ENCODE assay signal across 21 cellular contexts in genomic region chr14:92607251-92607650, GRCh38.
DNase-seq lines count a peak whose midpoint lies in the region; TF ChIP-seq lines count a peak whose summit lies in the region.
"Had no signal": no experiment of that assay in that cellular context is flagged by ENCODE, and none has a peak within 500 bp of the region (broad histone marks: within the 10 kb centered on the region; RNA-seq: fewer than 3 reads in every experiment).

No MANE protein-coding gene starts in this region.

- H3K9ac ChIP-seq in muscle layer of colon (ENCODE audit: low read length), result no peak overlapping the region
- H3K9ac ChIP-seq: BLaER1 had no signal

- DNase-seq in HFFc6 (no peak), epithelial cell of prostate (ENCODE audit: low read depth, low spot score) (no peak), transverse colon (no peak), SIG-M5 treated with dmso at 0.1 percent for 504 hours (lab: John Stamatoyannopoulos, UW; ENCODE audit: unreplicated experiment) (no peak), H4 (ENCODE audit: low spot score) (no peak)
- no peak for DNase-seq in activated naive CD4-positive, alpha-beta T cell treated with anti-CD3 and anti-CD28 coated beads for 36 hours
- DNase-seq: ACHN; Calu3; CD8-positive, alpha-beta T cell; GDM1; MV-4-11; NCI-H1105 treated with DMSO at 0.1 percent for 48 hours; NCI-H1694; NCI-H2081; NCI-H2171; NCI-H345; NCI-H524; NCI-H82 had no signal

- peaks cover 20% of the 10 kb centered on the region for H3K36me3 Mint-ChIP-seq in HFFc6 (ENCODE audit: low read depth)
- H3K36me3 Mint-ChIP-seq in activated naive CD4-positive, alpha-beta T cell treated with anti-CD3 and anti-CD28 coated beads for 36 hours (ENCODE audit: low read depth), result no peaks in the 10 kb centered on the region

- in situ Hi-C loops in transverse colon (cut with MboI; ENCODE audit: low pct_ligation_motif_present in 1 of 4, low pct_unique_long_range_greater_than_20kb in 1 of 4, low sequenced_read_pairs in 3 of 4), result no loop called here

- TF ChIP-seq EP300 in transverse colon (IDR thresholded peaks at IDR 0.05; ENCODE audit: low read depth), result no peak

- no peaks in the 10 kb centered on the region for H3K9me3 Mint-ChIP-seq in HFFc6
- no peaks in the 10 kb centered on the region for H3K9me3 Mint-ChIP-seq in activated naive CD4-positive, alpha-beta T cell treated with anti-CD3 and anti-CD28 coated beads for 36 hours
- H3K9me3 Mint-ChIP-seq: CD8-positive, alpha-beta T cell had no signal

- no peaks in the 10 kb centered on the region for H3K27me3 ChIP-seq in muscle layer of colon (ENCODE audit: control insufficient read depth in 1 of 2, insufficient read depth in 2 of 2, low read length in 2 of 2)
- no peaks in the 10 kb centered on the region for H3K27me3 ChIP-seq in transverse colon
- H3K27me3 ChIP-seq: BLaER1 had no signal

- H3K27ac ChIP-seq in epithelial cell of prostate (peak overlapping the region; percentile 48), muscle layer of colon (ENCODE audit: low read depth, low read length) (peak overlapping the region; percentile 30), transverse colon (peak overlapping the region; percentile 61 to 80 (median 74))
- H3K27ac ChIP-seq: BLaER1 had no signal

- 82 to 100% methylated on average over 2 to 3 of the region's 3 CpGs for WGBS in transverse colon (ENCODE audit: low coverage in 1 of 2), 2 donors

- intact Hi-C loops in transverse colon (cut with DNase I; ENCODE audit: low total_unique reads), result loop anchor here (10.0 kb wide), 1 partner anchor 458 kb away; no protein-coding TSS in a partner anchor
- intact Hi-C loops in activated naive CD4-positive, alpha-beta T cell treated with anti-CD3 and anti-CD28 coated beads for 36 hours (cut with micrococcal nuclease), result loop anchor here (10.0 kb wide), 1 partner anchor 472 kb away; no protein-coding TSS in a partner anchor

- H3K4me3 ChIP-seq in muscle layer of colon (ENCODE audit: low read depth in 1 of 2, low read length in 2 of 2), result no peak overlapping the region
- H3K4me3 ChIP-seq in transverse colon, result no peak overlapping the region
- H3K4me3 ChIP-seq: BLaER1 had no signal

- H3K27me3 Mint-ChIP-seq in HFFc6 (ENCODE audit: insufficient read depth), result no peaks in the 10 kb centered on the region; the same call in none of the 2 replicates
- no peaks in the 10 kb centered on the region for H3K27me3 Mint-ChIP-seq in activated naive CD4-positive, alpha-beta T cell treated with anti-CD3 and anti-CD28 coated beads for 36 hours (ENCODE audit: low read depth)
- H3K27me3 Mint-ChIP-seq: IgD-negative memory B cell had no signal

- TF ChIP-seq CTCF in HFFc6 (IDR thresholded peaks at IDR 0.05) (no peak), transverse colon (IDR thresholded peaks at IDR 0.05) (no peak)

- CTCF ChIA-PET in activated naive CD4-positive, alpha-beta T cell treated with anti-CD3 and anti-CD28 coated beads for 36 hours (lab: Charles Lee), result no interaction called here

- H3K4me3 Mint-ChIP-seq in HFFc6, result no peak overlapping the region
- no peak overlapping the region for H3K4me3 Mint-ChIP-seq in activated naive CD4-positive, alpha-beta T cell treated with anti-CD3 and anti-CD28 coated beads for 36 hours
- H3K4me3 Mint-ChIP-seq: CD8-positive, alpha-beta T cell; IgD-negative memory B cell had no signal

- TF ChIP-seq POLR2A in transverse colon (IDR thresholded peaks at IDR 0.05), result no peak

- H3K4me1 ChIP-seq in muscle layer of colon (ENCODE audit: insufficient read depth, low read length) (peaks cover 57% of the 10 kb centered on the region), transverse colon (peaks cover 26 to 52% (median 39%) of the 10 kb centered on the region in 4 donors)
- H3K4me1 ChIP-seq: BLaER1 had no signal

- peak overlapping the region; percentile 88 for H3K27ac Mint-ChIP-seq in HFFc6
- H3K27ac Mint-ChIP-seq in activated naive CD4-positive, alpha-beta T cell treated with anti-CD3 and anti-CD28 coated beads for 36 hours, result no peak overlapping the region

- H3K9me3 ChIP-seq in muscle layer of colon (ENCODE audit: low read length), result no peaks in the 10 kb centered on the region
- H3K9me3 ChIP-seq in transverse colon, result no peaks in the 10 kb centered on the region

- no peaks in the 10 kb centered on the region for H3K36me3 ChIP-seq in muscle layer of colon (ENCODE audit: insufficient read depth, low read length)
- H3K36me3 ChIP-seq in transverse colon, result no peaks in the 10 kb centered on the region
- H3K36me3 ChIP-seq: BLaER1 had no signal

- H3K4me1 Mint-ChIP-seq in HFFc6 (ENCODE audit: low read depth), result peaks cover 26% of the 10 kb centered on the region
- peaks cover 18% of the 10 kb centered on the region for H3K4me1 Mint-ChIP-seq in activated naive CD4-positive, alpha-beta T cell treated with anti-CD3 and anti-CD28 coated beads for 36 hours (ENCODE audit: low read depth)
